27 cellular contexts compared by ENCODE assay signal in the genomic region with DNA sequence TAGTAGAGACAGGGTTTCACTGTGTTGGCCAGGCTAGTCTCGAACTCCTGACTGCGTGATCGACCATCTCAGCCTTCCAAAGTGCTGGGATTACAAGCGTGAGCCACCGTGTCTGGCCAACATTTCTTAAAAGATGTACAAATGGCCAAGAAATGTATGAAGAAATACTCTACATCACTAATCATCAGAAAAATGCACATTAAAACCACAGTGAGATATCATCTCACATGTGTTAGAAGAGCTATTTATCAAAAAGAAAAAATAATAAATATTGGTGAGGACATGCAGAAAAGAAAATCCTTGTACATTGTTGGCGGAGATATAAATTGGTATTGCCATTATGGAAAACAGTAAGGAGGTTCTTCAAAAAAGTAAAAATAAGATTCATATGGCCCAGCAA. TPM values are rescaled to one million over a fixed set of nuclear protein-coding genes. Genes with fewer than 3 reads are reported as not detected.
"Had no signal": no experiment of that assay in that cellular context is flagged by ENCODE, and none has a peak within 500 bp of the region (broad histone marks: within the 10 kb centered on the region; RNA-seq: fewer than 3 reads in every experiment).

No MANE protein-coding gene starts in this region.

- ATAC-seq: effector memory CD8-positive, alpha-beta T cell; esophagus mucosa; gastrocnemius medialis; heart right ventricle; left cardiac atrium; left lung; left ventricle myocardium superior; lower lobe of right lung; mucosa of descending colon; naive thymus-derived CD8-positive, alpha-beta T cell had no signal

- H3K4me1 ChIP-seq: colonic mucosa, esophagus squamous epithelium, gastrocnemius medialis, heart right ventricle, left lung, lower lobe of right lung had no signal

- H3K27me3 ChIP-seq: colonic mucosa, esophagus squamous epithelium, gastrocnemius medialis, heart right ventricle, left lung had no signal

- DNase-seq: colonic mucosa; cortex of kidney; effector CD8-positive, alpha-beta T cell; effector memory CD8-positive, alpha-beta T cell; endodermal cell; erythroblast; esophagus squamous epithelium; foreskin fibroblast; foreskin melanocyte; gastrocnemius medialis; glutamatergic neuron; head of caudate nucleus; heart right ventricle; hippocampal formation; immature natural killer cell; left cardiac atrium; left lung; left ventricle myocardium superior; lower lobe of right lung; mesenchymal stem cell; mucosa of descending colon; naive B cell; naive thymus-derived CD8-positive, alpha-beta T cell had no signal

- H3K4me3 ChIP-seq: colonic mucosa, esophagus squamous epithelium, gastrocnemius medialis, heart right ventricle, left lung, lower lobe of right lung, mucosa of descending colon had no signal

- H3K9me3 ChIP-seq: colonic mucosa, esophagus squamous epithelium, gastrocnemius medialis, left lung, lower lobe of right lung, mucosa of descending colon had no signal

- H3K36me3 ChIP-seq: colonic mucosa, esophagus squamous epithelium, gastrocnemius medialis, heart right ventricle, left lung, lower lobe of right lung had no signal

- H3K27ac ChIP-seq: colonic mucosa, epithelial cell of prostate, esophagus squamous epithelium, gastrocnemius medialis, heart right ventricle, left lung, lower lobe of right lung had no signal

RNA-seq across cellular contexts. Expression of a gene that starts 33.6 kb away (rescaled TPM):
- total RNA-seq: colonic mucosa; endodermal cell; gastrocnemius medialis; kidney epithelial cell; left ventricle myocardium superior; mesenteric fat pad; naive thymus-derived CD8-positive, alpha-beta T cell had no signal
- polyA plus RNA-seq: immature natural killer cell; naive thymus-derived CD8-positive, alpha-beta T cell had no signal
